8 cellular contexts compared by ENCODE assay signal in the genomic region with DNA sequence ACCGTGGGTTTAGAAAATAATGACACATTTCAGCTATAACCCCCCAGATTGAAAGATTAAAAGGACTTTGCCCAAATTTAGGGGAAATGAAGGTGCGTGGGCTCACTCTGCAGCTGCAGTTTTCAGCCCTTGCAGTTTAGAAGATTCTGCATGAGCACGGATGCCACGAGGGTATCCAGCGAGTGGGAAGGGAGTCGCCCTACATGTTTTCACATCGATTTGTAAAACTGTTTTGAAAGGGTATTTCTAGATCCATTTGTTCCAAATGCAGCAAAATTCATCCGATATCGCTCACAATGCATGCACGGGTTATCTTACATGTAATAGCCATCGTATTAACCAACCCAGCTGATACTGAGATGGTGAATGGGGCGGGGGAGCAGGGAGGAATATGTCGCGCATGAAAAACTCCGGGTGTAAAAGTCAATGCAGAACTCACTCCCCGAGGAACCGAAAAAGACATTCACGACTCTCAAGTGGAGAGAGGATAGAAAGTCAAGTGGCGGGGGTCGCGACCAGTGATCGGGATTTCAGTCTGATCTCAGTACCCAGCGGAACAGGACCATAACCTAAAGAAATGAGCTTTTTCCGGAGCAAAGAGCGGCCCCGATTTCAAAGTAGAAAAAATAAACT. TPM values are rescaled to one million over a fixed set of nuclear protein-coding genes. Genes with fewer than 3 reads are reported as not detected.
DNase-seq lines count a peak whose midpoint lies in the region; ATAC-seq and TF ChIP-seq lines count a peak whose summit lies in the region.

No MANE protein-coding gene starts in this region.

- H4K91ac ChIP-seq in H9 (ENCODE audit: insufficient read length, low read depth, low read length) = no peak overlapping the region

- DNase-seq in H9 (no peak), WERI-Rb-1 (no peak), ecto neural progenitor cell (ENCODE audit: low spot score) (peak; percentile 65), neural crest cell (ENCODE audit: low read depth, low spot score) (no peak), DMS153 (lab: John Stamatoyannopoulos, UW) (no peak)

- H3K27ac Mint-ChIP-seq in H9 (peak overlapping the region in 1 of 3 experiments; percentile 36; a peak in 1 of 7 replicates), neural crest cell (ENCODE audit: unreplicated experiment) (peak overlapping the region; percentile 96)

- H3K27me3 Mint-ChIP-seq in H9 (ENCODE audit: low read depth) = peaks cover 81% of the 10 kb centered on the region
- H3K27me3 Mint-ChIP-seq in neural crest cell (ENCODE audit: low read depth) = peaks cover 72% of the 10 kb centered on the region

- H3K4me3 Mint-ChIP-seq in H9 (peak overlapping the region; percentile 80 to 93), neural crest cell (peak overlapping the region; percentile 93)

- no peak overlapping the region for H3K23ac ChIP-seq in H9 (ENCODE audit: insufficient read length, low read depth, low read length)

- H3K27me3 ChIP-seq in H9 (ENCODE audit: insufficient read depth, low read length) (no peaks in the 10 kb centered on the region; the same call in 1 of the 2 replicates), WERI-Rb-1 (ENCODE audit: insufficient read depth, low read depth, severe bottlenecking) (peaks cover 82% of the 10 kb centered on the region)

- ATAC-seq in HG03025 (IDR thresholded peaks at IDR 0.05; ENCODE audit: low FRiP score, unreplicated experiment) (no peak), HG03039 (IDR thresholded peaks at IDR 0.05; ENCODE audit: unreplicated experiment) (no peak), GM19351 (IDR thresholded peaks at IDR 0.05; ENCODE audit: unreplicated experiment) (no peak)

- peaks cover 2% of the 10 kb centered on the region; the same call in 1 of the 2 replicates for H3K4me1 ChIP-seq in H9 (ENCODE audit: insufficient read depth, low read length)

- H4K20me1 ChIP-seq in H9 (ENCODE audit: control insufficient read depth, insufficient read depth, insufficient read length) = no peaks in the 10 kb centered on the region

- no peak overlapping the region for H3K18ac ChIP-seq in H9 (ENCODE audit: insufficient read length, low read depth, low read length)

- H3K9ac ChIP-seq in H9 (ENCODE audit: extremely low read depth, insufficient read length, low read length) = peak overlapping the region; percentile 45

- no peaks in the 10 kb centered on the region for H3K36me3 ChIP-seq in WERI-Rb-1

- H3K4me1 Mint-ChIP-seq in H9 (peaks cover 17 to 19% of the 10 kb centered on the region in 2 experiments), neural crest cell (peaks cover 34% of the 10 kb centered on the region)

- H3K79me1 ChIP-seq in H9 (ENCODE audit: insufficient read depth, low read depth, low read length, poor library complexity, severe bottlenecking) = no peaks in the 10 kb centered on the region

- H3K27ac ChIP-seq in H9 (ENCODE audit: insufficient read length, low read depth, low read length) (no peak overlapping the region), WERI-Rb-1 (no peak overlapping the region)

- peaks cover 43% of the 10 kb centered on the region for H3K23me2 ChIP-seq in H9 (ENCODE audit: insufficient read length, low read depth, low read length, poor library complexity, severe bottlenecking)

- H2AK5ac ChIP-seq in H9 (ENCODE audit: insufficient read length, low read length) = no peak overlapping the region

- H3K4me3 ChIP-seq in WERI-Rb-1 (ENCODE audit: low read depth, low read length) = peak overlapping the region; percentile 43

- no peak overlapping the region for H4K8ac ChIP-seq in H9 (replicated peaks; ENCODE audit: insufficient read length, low read depth, low read length)

- H3K4me2 ChIP-seq in H9 (ENCODE audit: insufficient read depth, insufficient read length, low read length) = peak overlapping the region; percentile 100

- no peak overlapping the region for H3K14ac ChIP-seq in H9 (ENCODE audit: insufficient read depth, low read length)

- no peak overlapping the region for H3T11ph ChIP-seq in H9 (ENCODE audit: low read length)

- no peak overlapping the region for H2BK12ac ChIP-seq in H9 (ENCODE audit: insufficient read length, low read depth, low read length)

- no peaks in the 10 kb centered on the region for H3K79me2 ChIP-seq in H9 (ENCODE audit: insufficient read depth, low read length)

- peak overlapping the region; percentile 43 for H2AFZ ChIP-seq in H9 (ENCODE audit: low read length)

- peaks cover 0 to 2% of the 10 kb centered on the region in 2 experiments; a peak in 3 of 5 replicates for H3K9me3 Mint-ChIP-seq in H9
- no peaks in the 10 kb centered on the region for H3K9me3 Mint-ChIP-seq in neural crest cell

- no peak overlapping the region for H3K4ac ChIP-seq in H9 (ENCODE audit: low read depth, low read length)

- H3K36me3 Mint-ChIP-seq in H9 (ENCODE audit: insufficient read depth in 1 of 3, low read depth in 3 of 3) = no peaks in the 10 kb centered on the region; a peak in 1 of 7 replicates
- no peaks in the 10 kb centered on the region for H3K36me3 Mint-ChIP-seq in neural crest cell (ENCODE audit: low read depth)

- no peak overlapping the region for H4K5ac ChIP-seq in H9 (ENCODE audit: insufficient read length, low read depth, low read length)

- H2BK20ac ChIP-seq in H9 (ENCODE audit: low read depth, low read length, poor library complexity, severe bottlenecking) = no peak overlapping the region

- no CpG with 5 or more reads among the region's 26 CpGs for WGBS in H9 (ENCODE audit: extremely low coverage, insufficient read length, low lambda C conversion rate)

- no peak overlapping the region for H3K56ac ChIP-seq in H9 (ENCODE audit: insufficient read length, low read depth, low read length)

- H2BK120ac ChIP-seq in H9 (ENCODE audit: low read depth, low read length, poor library complexity, severe bottlenecking) = no peak overlapping the region

- TF ChIP-seq CTCF in H9 (conservative IDR thresholded peaks at IDR 0.05) (no peak), WERI-Rb-1 (IDR thresholded peaks at IDR 0.05; ENCODE audit: low read depth, low read length) (no peak), neural crest cell (conservative IDR thresholded peaks at IDR 0.05) (no peak)

- no peak overlapping the region for H2BK15ac ChIP-seq in H9 (ENCODE audit: low read depth, low read length)

- no peak overlapping the region for H2BK5ac ChIP-seq in H9 (ENCODE audit: insufficient read length, low read length)

- no peaks in the 10 kb centered on the region for H3K9me3 ChIP-seq in H9 (ENCODE audit: control insufficient read depth, low read depth, low read length)
- no peaks in the 10 kb centered on the region for H3K9me3 ChIP-seq in WERI-Rb-1 (ENCODE audit: severe bottlenecking)

RNA-seq across cellular contexts. Expression of a gene that starts 4.9 kb away (rescaled TPM):
- 98.2 and 104 TPM in 2 replicates for total RNA-seq in H9 (2021)
- 186 TPM in 2 replicates for total RNA-seq in neural crest cell

RNA-seq across cellular contexts. Expression of a gene that starts 52.3 kb away (rescaled TPM):
- total RNA-seq in H9 (2021) = 23.4 and 27.5 TPM in 2 replicates
- 15.4 and 18.1 TPM in 2 replicates for total RNA-seq in neural crest cell
